Comparison of ENCODE assay signal across 20 cellular contexts in genomic region chr2:207778298-207778882, GRCh38. TPM values are rescaled to one million over a fixed set of nuclear protein-coding genes. Genes with fewer than 3 reads are reported as not detected.
DNase-seq lines count a peak whose midpoint lies in the region; ATAC-seq, FAIRE-seq and TF ChIP-seq lines count a peak whose summit lies in the region.
"Had no signal": no experiment of that assay in that cellular context is flagged by ENCODE, and none has a peak within 500 bp of the region (broad histone marks: within the 10 kb centered on the region; RNA-seq: fewer than 3 reads in every experiment).

No MANE protein-coding gene starts in this region.

- no peaks in the 10 kb centered on the region for H3K9me3 Mint-ChIP-seq in WTC11
- H3K9me3 Mint-ChIP-seq: CD8-positive, alpha-beta T cell; GM23338; HFFc6 had no signal

- no peak overlapping the region for H2BK15ac ChIP-seq in H1 (ENCODE audit: low read length)

- POLR2A ChIA-PET in WTC11 (lab: Charles Lee), result no interaction called here
- POLR2A ChIA-PET in H1 (lab: Charles Lee; ENCODE audit: partially characterized antibody), result interaction anchor here (0.8 to 1.9 kb wide), 3 partner anchors 11 to 18 kb away, joined by 3 to 4 read pairs (median 3); no protein-coding TSS in a partner anchor

- H4K8ac ChIP-seq in H1 (ENCODE audit: extremely low read depth, insufficient read depth, low read length), result no peak overlapping the region

- no peaks in the 10 kb centered on the region for H3K79me2 ChIP-seq in H1 (ENCODE audit: control insufficient read depth in 1 of 2, insufficient read depth in 2 of 2, low read length in 2 of 2)

- TF ChIP-seq RAD21 in H1 (IDR thresholded peaks at IDR 0.05 in 1 of 2, conservative IDR thresholded peaks at IDR 0.05 in 1 of 2; ENCODE audit: low read depth in 2 of 2, low read length in 2 of 2), result no peak

- no peaks in the 10 kb centered on the region for H3K36me3 Mint-ChIP-seq in WTC11
- H3K36me3 Mint-ChIP-seq: CD14-positive monocyte; CD8-positive, alpha-beta T cell had no signal

- no peak overlapping the region for H3K4me3 Mint-ChIP-seq in WTC11
- H3K4me3 Mint-ChIP-seq: CD14-positive monocyte; CD8-positive, alpha-beta T cell; GM23338; H9; HFFc6 had no signal

- CTCF ChIA-PET in WTC11 (lab: Charles Lee), result interaction anchor here (0.6 kb wide), 1 partner anchor 490 kb away, joined by 4 read pairs; no protein-coding TSS in a partner anchor
- CTCF ChIA-PET in H1 (lab: Charles Lee; ENCODE audit: partially characterized antibody), result interaction anchor here (0.6 to 1.7 kb wide), 4 partner anchors 14 to 262 kb away, joined by 3 to 6 read pairs (median 4); no protein-coding TSS in a partner anchor

- H2BK5ac ChIP-seq in H1 (ENCODE audit: low read depth, low read length), result no peak overlapping the region

- H3K4me2 ChIP-seq in H1 (ENCODE audit: insufficient read depth in 1 of 2, low read depth in 2 of 2, low read length in 2 of 2), result no peak overlapping the region
- H3K4me2 ChIP-seq: A549, GM23338 had no signal

- H2AFZ ChIP-seq in H1 (ENCODE audit: low read length), result no peak overlapping the region
- H2AFZ ChIP-seq: GM23338 had no signal

- H3K4me1 ChIP-seq in H1 (replicated peaks in 1 of 4; ENCODE audit: control insufficient read depth in 3 of 4, insufficient read depth in 4 of 4, low read length in 3 of 4), result peaks cover 0 to 2% (median 0%) of the 10 kb centered on the region in 4 experiments; a peak in 3 of 7 replicates
- peaks cover 52% of the 10 kb centered on the region for H3K4me1 ChIP-seq in mucosa of stomach (ENCODE audit: control insufficient read depth, insufficient read depth, low read length)

- WGBS in H1 (ENCODE audit: extremely low coverage in 1 of 2, insufficient coverage in 1 of 2, insufficient read length in 1 of 2, insufficient replicate concordance in 2 of 2, low coverage in 1 of 2, low lambda C conversion rate in 2 of 2, missing lambda C conversion rate in 1 of 2), 2 experiments, result 74% methylated on average over 4 of the region's 4 CpGs; no CpG with 5 or more reads in 1 of the 2 experiments

- H3K9ac ChIP-seq in H1 (replicated peaks in 1 of 4; ENCODE audit: extremely low read depth in 1 of 4, low read depth in 3 of 4, low read length in 3 of 4) (no peak overlapping the region), mucosa of stomach (ENCODE audit: low read length) (peak overlapping the region; percentile 22)

- no peak for FAIRE-seq in H1 (lab: Jason Lieb, UNC)
- FAIRE-seq: A549, D721Med, G401.6, GM12891 had no signal

- peaks cover 10% of the 10 kb centered on the region for H3K27me3 Mint-ChIP-seq in WTC11 (ENCODE audit: low read depth)

- H4K91ac ChIP-seq in H1 (replicated peaks; ENCODE audit: insufficient read length, low read length), result no peak overlapping the region

- H3K9me3 ChIP-seq in H1 (ENCODE audit: insufficient read depth in 2 of 2, low read depth in 1 of 2, low read length in 1 of 2), result no peaks in the 10 kb centered on the region
- H3K9me3 ChIP-seq in mucosa of stomach (ENCODE audit: control insufficient read depth, low read length), result no peaks in the 10 kb centered on the region
- H3K9me3 ChIP-seq: A549 had no signal

- 0 out of 2 replicates have a peak overlapping the region, but pooled peaks have one; percentile 27 for H2BK12ac ChIP-seq in H1 (ENCODE audit: low read depth, low read length)

- H3K79me1 ChIP-seq in H1 (ENCODE audit: low read depth, low read length), result no peaks in the 10 kb centered on the region

- ATAC-seq in WTC11 (no peak), GM21360 (IDR thresholded peaks at IDR 0.05; ENCODE audit: unreplicated experiment) (no peak), HG02571 (IDR thresholded peaks at IDR 0.05; ENCODE audit: unreplicated experiment) (no peak)
- ATAC-seq: A549; CD8-positive, alpha-beta T cell; GM23338 had no signal

- H3K4ac ChIP-seq in H1 (replicated peaks; ENCODE audit: insufficient read length, low read depth, low read length), result no peak overlapping the region

- H3K4me3 ChIP-seq in H1 (ENCODE audit: extremely low read depth in 1 of 4, insufficient read depth in 2 of 4, low read depth in 3 of 4, low read length in 4 of 4) (no peak overlapping the region), mucosa of stomach (ENCODE audit: low read length) (no peak overlapping the region)
- H3K4me3 ChIP-seq: A549, GM23338 had no signal

- no peaks in the 10 kb centered on the region for H3K23me2 ChIP-seq in H1 (ENCODE audit: low read depth, low read length)

- H4K5ac ChIP-seq in H1 (ENCODE audit: insufficient read length, low read depth, low read length), result no peak overlapping the region

- H3K27ac ChIP-seq in H1 (ENCODE audit: low read depth, low read length), result no peak overlapping the region

- no peak overlapping the region for H3K27ac Mint-ChIP-seq in WTC11
- H3K27ac Mint-ChIP-seq: CD8-positive, alpha-beta T cell; GM23338; H9; HFFc6 had no signal

- DNase-seq in WTC11 (ENCODE audit: low spot score) (no peak), H1 (ENCODE audit: low read depth in 1 of 2, low spot score in 2 of 2) (no peak)
- DNase-seq in stimulated activated CD4-positive, alpha-beta T cell treated with anti-CD3 and anti-CD28 coated beads, Interleukin-4, amount 100 ng/mL, for 1 hour, result no peak
- DNase-seq: CD8-positive, alpha-beta T cell; COR-L47; DMS153; DMS79 treated with DMSO at 0.1 percent for 48 hours; EL; H9; HFFc6; IMR-90 had no signal

- no peaks in the 10 kb centered on the region for H3K27me3 ChIP-seq in H1 (replicated peaks in 1 of 4; ENCODE audit: control insufficient read depth in 3 of 4, extremely low read depth in 1 of 4, insufficient read depth in 3 of 4, low read length in 3 of 4)
- H3K27me3 ChIP-seq in mucosa of stomach (ENCODE audit: control insufficient read depth, insufficient read depth, low read length), result no peaks in the 10 kb centered on the region

- H3K23ac ChIP-seq in H1 (ENCODE audit: insufficient read length), result no peak overlapping the region

- H3K36me3 ChIP-seq in H1 (ENCODE audit: control insufficient read depth in 2 of 4, insufficient read depth in 4 of 4, low read length in 3 of 4) (no peaks in the 10 kb centered on the region), mucosa of stomach (ENCODE audit: control insufficient read depth, insufficient read depth, low read length) (no peaks in the 10 kb centered on the region)

- TF ChIP-seq CTCF in WTC11 (IDR thresholded peaks at IDR 0.05) (no peak), H1 (IDR thresholded peaks at IDR 0.05; ENCODE audit: control extremely low read depth in 1 of 3, insufficient read depth in 1 of 3, low read depth in 1 of 3, low read length in 3 of 3) (no peak)

- H2BK20ac ChIP-seq in H1 (ENCODE audit: low read length), result no peak overlapping the region

- H3K14ac ChIP-seq in H1 (ENCODE audit: insufficient read length), result no peak overlapping the region

- no peak overlapping the region for H3K56ac ChIP-seq in H1 (replicated peaks; ENCODE audit: insufficient read length, low read depth, low read length)

- no peak for TF ChIP-seq EP300 in H1 (IDR thresholded peaks at IDR 0.05; ENCODE audit: borderline replicate concordance in 1 of 2, low read depth in 2 of 2, low read length in 2 of 2)

- H2AK5ac ChIP-seq in H1 (ENCODE audit: low read depth, low read length), result no peak overlapping the region

- H2BK120ac ChIP-seq in H1 (replicated peaks; ENCODE audit: low read depth, low read length), result no peak overlapping the region

- TF ChIP-seq POLR2A in H1 (IDR thresholded peaks at IDR 0.05; ENCODE audit: control extremely low read depth in 1 of 2, low read depth in 2 of 2, low read length in 2 of 2), result no peak

- no peaks in the 10 kb centered on the region for H4K20me1 ChIP-seq in H1 (replicated peaks in 1 of 2; ENCODE audit: control insufficient read depth in 1 of 2, insufficient read depth in 2 of 2, low read length in 2 of 2)

- no peak overlapping the region for H3K18ac ChIP-seq in H1 (ENCODE audit: extremely low read depth, low read length)

- peaks cover 28% of the 10 kb centered on the region for H3K4me1 Mint-ChIP-seq in WTC11
- H3K4me1 Mint-ChIP-seq: CD14-positive monocyte had no signal

TF ChIP-seq in WTC11, 78 proteins besides CTCF, POLR2A, EP300 and RAD21:
- TF ChIP-seq ZNF396 (CRISPR knock-in tag; IDR thresholded peaks at IDR 0.05; ENCODE audit: borderline replicate concordance), result no peak
- 0 out of 2 replicates have a peak, but pooled peaks have one; percentile 52 for TF ChIP-seq ZNF121 (CRISPR knock-in tag; IDR thresholded peaks at IDR 0.05)
- no peak for TF ChIP-seq SP1 (CRISPR knock-in tag; conservative IDR thresholded peaks at IDR 0.05)
- TF ChIP-seq ATF1 (CRISPR knock-in tag; IDR thresholded peaks at IDR 0.05), result no peak
- no peak for TF ChIP-seq MXD4 (CRISPR knock-in tag; IDR thresholded peaks at IDR 0.05; ENCODE audit: borderline replicate concordance)

TF ChIP-seq in H1, 55 proteins besides CTCF, POLR2A, EP300 and RAD21 (continues in another document):
- no peak for TF ChIP-seq E2F6 (IDR thresholded peaks at IDR 0.05)
- no peak for TF ChIP-seq CEBPB (IDR thresholded peaks at IDR 0.05; ENCODE audit: low read depth, low read length)
- TF ChIP-seq NANOG (IDR thresholded peaks at IDR 0.05; ENCODE audit: insufficient read depth, low read depth, low read length, poor library complexity, severe bottlenecking), result no peak
- TF ChIP-seq SAP30 (IDR thresholded peaks at IDR 0.05; ENCODE audit: insufficient read depth, insufficient replicate concordance, low read length), result no peak
- no peak for TF ChIP-seq POLR2AphosphoS5 (IDR thresholded peaks at IDR 0.05; ENCODE audit: low read depth, low read length)
- no peak for TF ChIP-seq KDM4A (IDR thresholded peaks at IDR 0.05; ENCODE audit: low read depth, low read length, severe bottlenecking)
- no peak for TF ChIP-seq GABPA (IDR thresholded peaks at IDR 0.05; ENCODE audit: borderline replicate concordance, insufficient read depth, low read length)
- TF ChIP-seq EZH2 (IDR thresholded peaks at IDR 0.05; ENCODE audit: low read depth, low read length, severe bottlenecking), result no peak
- TF ChIP-seq MAFK (IDR thresholded peaks at IDR 0.05; ENCODE audit: low read depth, low read length), result no peak

RNA-seq across cellular contexts. Expression of gene FZD5, which starts 8.7 kb away (rescaled TPM):
- total RNA-seq in WTC11 (2021), result 52.8 to 103 TPM (median 53.7 TPM) in 3 replicates
- total RNA-seq in H1 (2021; fragmentation: NEBNext Ultra II Directional; extraction: Animal tissue kit (Norgen Biotek cat#: 25700)), result 55.2 and 56.6 TPM in 2 replicates
- polyA plus RNA-seq in H1 (2011; rRNA removed), result 13.4 and 20.2 TPM in 2 replicates
- polyA plus RNA-seq in H1 (2011; cell fraction: cytosol; rRNA removed), result 15.8 TPM
- polyA plus RNA-seq in H1 (2011; cell fraction: nucleus; rRNA removed), result 21.3 TPM
- polyA plus RNA-seq in H1 (2012, experiment 1 of 2), result 14.2 to 20.0 TPM (median 15.9 TPM) in 4 replicates
- 4.5 TPM for polyA plus RNA-seq in H1 (2012, experiment 2 of 2)
- 33.6 TPM for polyA plus RNA-seq in H1 (2013, experiment 1 of 2)
- 37.1 TPM for polyA plus RNA-seq in H1 (2013, experiment 2 of 2)
- polyA minus RNA-seq in H1 (2011; rRNA and poly(A)+ RNA removed), result 30.0 and 33.0 TPM in 2 replicates
- 44.0 TPM for polyA minus RNA-seq in H1 (2011; cell fraction: cytosol; rRNA and poly(A)+ RNA removed)
- polyA minus RNA-seq in H1 (2011; cell fraction: nucleus; rRNA and poly(A)+ RNA removed), result 60.7 TPM
